8 cellular contexts compared by ENCODE assay signal in genomic region chr12:121748571-121749265, GRCh38. TPM values are rescaled to one million over a fixed set of nuclear protein-coding genes. Genes with fewer than 3 reads are reported as not detected.
A peak's percentile ranks its signal among the peaks of the same experiment; 100 is the strongest.
DNase-seq lines count a peak whose midpoint lies in the region; ATAC-seq and TF ChIP-seq lines count a peak whose summit lies in the region.

No MANE protein-coding gene starts in this region.

- ATAC-seq in activated CD4-positive, CD25-positive, alpha-beta regulatory T cell treated with anti-CD3 and anti-CD28 coated beads, Interleukin-2, amount 50 U/mL, for 24 hours = peak; percentile 67 to 95
- ATAC-seq in Panc1 = peak; percentile 94
- peak; percentile 64 for ATAC-seq in naive thymus-derived CD4-positive, alpha-beta T cell
- no peak for ATAC-seq in HG02759 (IDR thresholded peaks at IDR 0.05; ENCODE audit: unreplicated experiment)

- no peak for DNase-seq in activated CD4-positive, CD25-positive, alpha-beta regulatory T cell treated with anti-CD3 and anti-CD28 coated beads, Interleukin-2, amount 50 U/mL, for 72 hours
- DNase-seq in Panc1 (ENCODE audit: low read depth, low spot score) (peak; percentile 72), choroid plexus epithelial cell (ENCODE audit: low read depth) (peak; percentile 96), OCI-M2 (lab: John Stamatoyannopoulos, UW; ENCODE audit: unreplicated experiment) (no peak), NCI-H526 treated with DMSO at 0.1 percent for 48 hours (lab: John Stamatoyannopoulos, UW) (no peak)
- no peak for DNase-seq in naive thymus-derived CD4-positive, alpha-beta T cell

- no peak for TF ChIP-seq CTCF in Panc1 (IDR thresholded peaks at IDR 0.05)
- TF ChIP-seq CTCF in choroid plexus epithelial cell (conservative IDR thresholded peaks at IDR 0.05; ENCODE audit: low read depth, low read length) = no peak

- peaks cover 0 to 7% (median 2%) of the 10 kb centered on the region in 7 donors for H3K4me1 Mint-ChIP-seq in naive thymus-derived CD4-positive, alpha-beta T cell

- BruUV-seq in Panc1 (replicated peaks; lab: Mats Ljungman, UMichigan) = no TSS peak

- H3K36me3 ChIP-seq in Panc1 (ENCODE audit: control insufficient read depth, insufficient read depth, low read length) = no peaks in the 10 kb centered on the region
- H3K36me3 ChIP-seq in naive thymus-derived CD4-positive, alpha-beta T cell (ENCODE audit: control insufficient read depth in 2 of 3, insufficient read depth in 3 of 3, low read length in 3 of 3) = no peaks in the 10 kb centered on the region

- H3K27me3 Mint-ChIP-seq in naive thymus-derived CD4-positive, alpha-beta T cell = no peaks in the 10 kb centered on the region

- in situ Hi-C loops in Panc1 (cut with HindIII; ENCODE audit: low pct_unique_long_range_greater_than_20kb, low sequenced_read_pairs) = no loop called here

- H3K27ac ChIP-seq in Panc1 (ENCODE audit: low read length) = peak overlapping the region; percentile 24; the same call in 1 of the 2 replicates
- peak overlapping the region; percentile 14 for H3K27ac ChIP-seq in naive thymus-derived CD4-positive, alpha-beta T cell (ENCODE audit: low read depth, low read length)

- no peaks in the 10 kb centered on the region for H3K27me3 ChIP-seq in Panc1 (ENCODE audit: control insufficient read depth, insufficient read depth, low read length)
- no peaks in the 10 kb centered on the region for H3K27me3 ChIP-seq in naive thymus-derived CD4-positive, alpha-beta T cell (ENCODE audit: control insufficient read depth in 2 of 2, insufficient read depth in 2 of 2, low read length in 2 of 2)

- H3K4me3 ChIP-seq in Panc1 (ENCODE audit: low read depth in 2 of 2, low read length in 2 of 2) (0 out of 4 replicates have a peak overlapping the region, but pooled peaks of 1 of the 2 experiments have one; percentile 23), choroid plexus epithelial cell (ENCODE audit: low read depth, low read length) (no peak overlapping the region)
- no peak overlapping the region for H3K4me3 ChIP-seq in naive thymus-derived CD4-positive, alpha-beta T cell (ENCODE audit: low read length)

- POLR2A ChIA-PET in Panc1 (lab: Charles Lee) = no interaction called here
- POLR2A ChIA-PET in naive thymus-derived CD4-positive, alpha-beta T cell (lab: Charles Lee) = no interaction called here

- peak overlapping the region in 7 of 9 donors; percentile 39 to 76 (median 51) for H3K27ac Mint-ChIP-seq in naive thymus-derived CD4-positive, alpha-beta T cell

- no peak overlapping the region for H3K4me3 Mint-ChIP-seq in naive thymus-derived CD4-positive, alpha-beta T cell

- intact Hi-C loops in Panc1 (cut with micrococcal nuclease; ENCODE audit: unreplicated experiment) = no loop called here
- intact Hi-C loops in naive thymus-derived CD4-positive, alpha-beta T cell (cut with micrococcal nuclease) = no loop called here

- peaks cover 7% of the 10 kb centered on the region for H3K4me1 ChIP-seq in Panc1 (ENCODE audit: control insufficient read depth, insufficient read depth, low read length)
- H3K4me1 ChIP-seq in naive thymus-derived CD4-positive, alpha-beta T cell (ENCODE audit: control insufficient read depth in 2 of 2, insufficient read depth in 2 of 2, low read length in 2 of 2) = no peaks in the 10 kb centered on the region

- CTCF ChIA-PET in Panc1 (lab: Charles Lee) = no interaction called here
- CTCF ChIA-PET in naive thymus-derived CD4-positive, alpha-beta T cell (lab: Charles Lee) = interaction anchor here (0.9 kb wide), 1 partner anchor 63 kb away, joined by 3 read pairs; no protein-coding TSS in a partner anchor

- no peaks in the 10 kb centered on the region for H3K9me3 ChIP-seq in Panc1 (ENCODE audit: control insufficient read depth, insufficient read depth, low read depth, low read length)
- no peaks in the 10 kb centered on the region for H3K9me3 ChIP-seq in naive thymus-derived CD4-positive, alpha-beta T cell (ENCODE audit: control insufficient read depth in 2 of 3, low read length in 3 of 3)

- peaks cover 0 to 3% (median 0%) of the 10 kb centered on the region in 11 donors for H3K9me3 Mint-ChIP-seq in naive thymus-derived CD4-positive, alpha-beta T cell

- peaks cover 0 to 16% (median 0%) of the 10 kb centered on the region in 5 donors for H3K36me3 Mint-ChIP-seq in naive thymus-derived CD4-positive, alpha-beta T cell

RNA-seq across cellular contexts. Expression of gene TMEM120B, which starts 36.2 kb away (rescaled TPM):
- total RNA-seq in Panc1 (2021; ENCODE audit: unreplicated experiment) = 22.3 TPM
- polyA plus RNA-seq in Panc1 (2012; ENCODE audit: insufficient read length) = 15.1 TPM
- 10 to 100 TPM in 2 of 5 experiments, 1 to 10 TPM in 3; 7.3 to 14.3 (median 9.2) TPM for total RNA-seq in naive thymus-derived CD4-positive, alpha-beta T cell
- 1 to 10 TPM; 1.3 to 2.0 TPM for polyA plus RNA-seq in naive thymus-derived CD4-positive, alpha-beta T cell

RNA-seq across cellular contexts. Expression of gene RHOF, which starts 44.8 kb away (rescaled TPM):
- 71.8 TPM for total RNA-seq in Panc1 (2021; ENCODE audit: unreplicated experiment)
- polyA plus RNA-seq in Panc1 (2012; ENCODE audit: insufficient read length) = 81.8 TPM
- total RNA-seq in naive thymus-derived CD4-positive, alpha-beta T cell = 100 to 1,000 TPM; 121 to 164 (median 134) TPM
- polyA plus RNA-seq in naive thymus-derived CD4-positive, alpha-beta T cell = 100 to 1,000 TPM in 1 of 2 donors, 10 to 100 TPM in 1; 69.2 to 115 TPM

RNA-seq across cellular contexts. Expression of gene SETD1B, which starts 55.1 kb away (rescaled TPM):
- total RNA-seq in Panc1 (2021; ENCODE audit: unreplicated experiment) = 31.2 TPM
- polyA plus RNA-seq in Panc1 (2012; ENCODE audit: insufficient read length) = 24.0 TPM
- 100 to 1,000 TPM in 1 of 5 experiments, 10 to 100 TPM in 4; 35.1 to 124 (median 79.2) TPM for total RNA-seq in naive thymus-derived CD4-positive, alpha-beta T cell
- 1 to 10 TPM; 2.1 to 4.3 TPM for polyA plus RNA-seq in naive thymus-derived CD4-positive, alpha-beta T cell

Comparison
In these comparisons a context has a peak if more than half of its experiments do, and no peak if none do; other contexts are left out.
1. DNase-seq: peak in Panc1 (single experiment) and choroid plexus epithelial cell (single experiment); none in activated CD4-positive, CD25-positive, alpha-beta regulatory T cell treated with anti-CD3 and anti-CD28 coated beads, Interleukin-2, amount 50 U/mL, for 72 hours (single experiment), naive thymus-derived CD4-positive, alpha-beta T cell (0 of 9), OCI-M2 (single experiment) and NCI-H526 treated with DMSO at 0.1 percent for 48 hours (single experiment).